18 cellular contexts compared by ENCODE assay signal in the genomic region with DNA sequence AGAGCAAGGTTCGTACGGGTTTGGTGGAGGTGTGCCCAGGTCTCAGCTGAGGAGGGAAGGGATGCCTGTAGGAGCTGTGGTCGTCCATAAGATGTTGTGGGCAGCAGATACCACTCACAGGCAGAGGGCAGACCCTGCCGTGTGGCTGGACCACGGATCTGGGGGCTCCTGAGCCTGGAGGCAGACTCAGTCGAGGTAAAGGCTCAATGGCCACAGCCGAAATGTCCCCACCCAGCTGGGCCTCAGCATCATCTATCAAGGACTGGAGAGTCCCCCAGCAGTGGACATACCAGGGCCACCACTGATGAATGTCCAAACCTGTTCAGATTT.
DNase-seq lines count a peak whose midpoint lies in the region; ATAC-seq, FAIRE-seq and TF ChIP-seq lines count a peak whose summit lies in the region.
"Had no signal": no experiment of that assay in that cellular context is flagged by ENCODE, and none has a peak within 500 bp of the region (broad histone marks: within the 10 kb centered on the region; RNA-seq: fewer than 3 reads in every experiment).

No MANE protein-coding gene starts in this region.

- H2BK20ac ChIP-seq in H1 (ENCODE audit: low read length), result peak overlapping the region; percentile 83; the same call in 1 of the 2 replicates

- TF ChIP-seq RAD21 in H1 (IDR thresholded peaks at IDR 0.05 in 1 of 2, conservative IDR thresholded peaks at IDR 0.05 in 1 of 2; ENCODE audit: low read depth in 2 of 2, low read length in 2 of 2), result no peak

- H3K9me3 Mint-ChIP-seq in mesothelial cell of epicardium, result peaks cover 8% of the 10 kb centered on the region
- H3K9me3 Mint-ChIP-seq in activated T-helper 17 cell treated with anti-CD3 and anti-CD28 coated beads, Interleukin-2, amount 50 U/mL, for 72 hours, result no peaks in the 10 kb centered on the region

- no peak overlapping the region for H3K23ac ChIP-seq in H1 (ENCODE audit: insufficient read length)

- ATAC-seq in Right ventricle myocardium superior (ENCODE audit: poor library complexity), result peak; percentile 15
- ATAC-seq in left cardiac atrium, result no peak
- ATAC-seq in sciatic nerve, result no peak
- no peak for ATAC-seq in HG03439 (IDR thresholded peaks at IDR 0.05; ENCODE audit: unreplicated experiment)
- ATAC-seq in activated T-helper 17 cell treated with anti-CD3 and anti-CD28 coated beads, Interleukin-2, amount 50 U/mL, for 72 hours (replicated peaks), result no peak

- no peaks in the 10 kb centered on the region for H3K23me2 ChIP-seq in H1 (ENCODE audit: low read depth, low read length)

- H3K4me1 ChIP-seq in H1 (replicated peaks in 1 of 4; ENCODE audit: control insufficient read depth in 3 of 4, insufficient read depth in 4 of 4, low read length in 3 of 4), result peaks cover 4 to 9% (median 6%) of the 10 kb centered on the region in 4 experiments; a peak in 6 of 7 replicates
- peaks cover 0 to 8% (median 0%) of the 10 kb centered on the region in 4 donors for H3K4me1 ChIP-seq in tibial nerve
- H3K4me1 ChIP-seq: BLaER1 treated with 17β-estradiol and CSF1 and Interleukin-3, amounts not matched to agents 10 nM and 100 nM had no signal

- H3K18ac ChIP-seq in H1 (ENCODE audit: extremely low read depth, low read length), result 0 out of 2 replicates have a peak overlapping the region, but pooled peaks have one; percentile 4

- no peak overlapping the region for H4K8ac ChIP-seq in H1 (ENCODE audit: extremely low read depth, insufficient read depth, low read length)

- no peak overlapping the region for H4K91ac ChIP-seq in H1 (replicated peaks; ENCODE audit: insufficient read length, low read length)

- peak overlapping the region; percentile 37 for H3K4me3 Mint-ChIP-seq in mesothelial cell of epicardium
- H3K4me3 Mint-ChIP-seq in activated T-helper 17 cell treated with anti-CD3 and anti-CD28 coated beads, Interleukin-2, amount 50 U/mL, for 72 hours, result no peak overlapping the region
- H3K4me3 Mint-ChIP-seq: activated naive CD4-positive, alpha-beta T cell treated with anti-CD3 and anti-CD28 coated beads, Interleukin-2, amount 10 ng/mL, durations not matched to agents 7 days and 5 days; T-helper 2 cell treated with Interferon-gamma antibody and Interleukin-4, amounts not matched to agents 5 μg/mL and 100 μg/mL, for 36 hours had no signal

- TF ChIP-seq EP300 in H1 (IDR thresholded peaks at IDR 0.05; ENCODE audit: borderline replicate concordance in 1 of 2, low read depth in 2 of 2, low read length in 2 of 2), result no peak
- TF ChIP-seq EP300 in tibial nerve (IDR thresholded peaks at IDR 0.05), result no peak

- H2AFZ ChIP-seq in H1 (ENCODE audit: low read length), result no peak overlapping the region

- no peak overlapping the region for H2BK15ac ChIP-seq in H1 (ENCODE audit: low read length)

- peaks cover 4% of the 10 kb centered on the region for H3K79me1 ChIP-seq in H1 (ENCODE audit: low read depth, low read length)

- no peak overlapping the region for H3K4me3 ChIP-seq in H1 (ENCODE audit: extremely low read depth in 1 of 4, insufficient read depth in 2 of 4, low read depth in 3 of 4, low read length in 4 of 4)
- peak overlapping the region in 2 of 4 donors; percentile 1 to 23 for H3K4me3 ChIP-seq in tibial nerve
- H3K4me3 ChIP-seq: BLaER1 treated with 17β-estradiol and CSF1 and Interleukin-3, amounts not matched to agents 10 nM and 100 nM had no signal

- peak overlapping the region; percentile 97 for H3K27ac Mint-ChIP-seq in mesothelial cell of epicardium
- no peak overlapping the region for H3K27ac Mint-ChIP-seq in activated T-helper 17 cell treated with anti-CD3 and anti-CD28 coated beads, Interleukin-2, amount 50 U/mL, for 72 hours
- H3K27ac Mint-ChIP-seq: activated naive CD4-positive, alpha-beta T cell treated with anti-CD3 and anti-CD28 coated beads, Interleukin-2, amount 10 ng/mL, durations not matched to agents 7 days and 5 days; T-helper 2 cell treated with Interferon-gamma antibody and Interleukin-4, amounts not matched to agents 5 μg/mL and 100 μg/mL, for 36 hours had no signal

- H2BK5ac ChIP-seq in H1 (ENCODE audit: low read depth, low read length), result 0 out of 2 replicates have a peak overlapping the region, but pooled peaks have one; percentile 6

- H3K9ac ChIP-seq in H1 (replicated peaks in 1 of 4; ENCODE audit: extremely low read depth in 1 of 4, low read depth in 3 of 4, low read length in 3 of 4), result no peak overlapping the region; a peak in 1 of 7 replicates
- H3K9ac ChIP-seq: BLaER1 treated with 17β-estradiol and CSF1 and Interleukin-3, amounts not matched to agents 10 nM and 100 nM had no signal

- H3K14ac ChIP-seq in H1 (ENCODE audit: insufficient read length), result no peak overlapping the region

- no peak overlapping the region for H3K4me2 ChIP-seq in H1 (ENCODE audit: insufficient read depth in 1 of 2, low read depth in 2 of 2, low read length in 2 of 2)
- H3K4me2 ChIP-seq: BLaER1 treated with 17β-estradiol and CSF1 and Interleukin-3, amounts not matched to agents 10 nM and 100 nM had no signal

- TF ChIP-seq CTCF in H1 (IDR thresholded peaks at IDR 0.05; ENCODE audit: control extremely low read depth in 1 of 3, insufficient read depth in 1 of 3, low read depth in 1 of 3, low read length in 3 of 3) (no peak), mesothelial cell of epicardium (IDR thresholded peaks at IDR 0.05; ENCODE audit: unreplicated experiment) (no peak), tibial nerve (IDR thresholded peaks at IDR 0.05) (no peak)

- TF ChIP-seq POLR2A in H1 (IDR thresholded peaks at IDR 0.05; ENCODE audit: control extremely low read depth in 1 of 2, low read depth in 2 of 2, low read length in 2 of 2), result no peak
- TF ChIP-seq POLR2A in tibial nerve (IDR thresholded peaks at IDR 0.05), result no peak

- H3K27me3 Mint-ChIP-seq in mesothelial cell of epicardium (ENCODE audit: low read depth), result no peaks in the 10 kb centered on the region
- no peaks in the 10 kb centered on the region for H3K27me3 Mint-ChIP-seq in activated T-helper 17 cell treated with anti-CD3 and anti-CD28 coated beads, Interleukin-2, amount 50 U/mL, for 72 hours
- H3K27me3 Mint-ChIP-seq: activated naive CD4-positive, alpha-beta T cell treated with anti-CD3 and anti-CD28 coated beads, Interleukin-2, amount 10 ng/mL, durations not matched to agents 7 days and 5 days had no signal

- H2BK12ac ChIP-seq in H1 (ENCODE audit: low read depth, low read length), result 0 out of 2 replicates have a peak overlapping the region, but pooled peaks have one; percentile 28

- H2BK120ac ChIP-seq in H1 (replicated peaks; ENCODE audit: low read depth, low read length), result no peak overlapping the region

- no peak overlapping the region for H2AK5ac ChIP-seq in H1 (ENCODE audit: low read depth, low read length)

- H4K20me1 ChIP-seq in H1 (replicated peaks in 1 of 2; ENCODE audit: control insufficient read depth in 1 of 2, insufficient read depth in 2 of 2, low read length in 2 of 2), result no peaks in the 10 kb centered on the region

- H3K36me3 Mint-ChIP-seq in mesothelial cell of epicardium, result peaks cover 20% of the 10 kb centered on the region
- H3K36me3 Mint-ChIP-seq in activated T-helper 17 cell treated with anti-CD3 and anti-CD28 coated beads, Interleukin-2, amount 50 U/mL, for 72 hours (ENCODE audit: low read depth), result peaks cover 40% of the 10 kb centered on the region

- no peak overlapping the region for H3K56ac ChIP-seq in H1 (replicated peaks; ENCODE audit: insufficient read length, low read depth, low read length)

- 98% methylated on average over 7 of the region's 7 CpGs; no CpG with 5 or more reads in 1 of the 2 experiments for WGBS in H1 (ENCODE audit: extremely low coverage in 1 of 2, insufficient coverage in 1 of 2, insufficient read length in 1 of 2, insufficient replicate concordance in 2 of 2, low coverage in 1 of 2, low lambda C conversion rate in 2 of 2, missing lambda C conversion rate in 1 of 2), 2 experiments
- 77 to 87% methylated on average over 7 of the region's 7 CpGs for WGBS in tibial nerve, 2 donors

- no peaks in the 10 kb centered on the region for H3K27me3 ChIP-seq in H1 (replicated peaks in 1 of 4; ENCODE audit: control insufficient read depth in 3 of 4, extremely low read depth in 1 of 4, insufficient read depth in 3 of 4, low read length in 3 of 4)
- H3K27me3 ChIP-seq in tibial nerve, result no peaks in the 10 kb centered on the region
- H3K27me3 ChIP-seq: BLaER1 treated with 17β-estradiol and CSF1 and Interleukin-3, amounts not matched to agents 10 nM and 100 nM had no signal

- peaks cover 0 to 6% of the 10 kb centered on the region in 2 experiments; a peak in 1 of 4 replicates for H3K79me2 ChIP-seq in H1 (ENCODE audit: control insufficient read depth in 1 of 2, insufficient read depth in 2 of 2, low read length in 2 of 2)

- no peak for FAIRE-seq in H1 (lab: Jason Lieb, UNC)
- FAIRE-seq: endothelial cell of umbilical vein, kidney had no signal

- H3K27ac ChIP-seq in H1 (ENCODE audit: low read depth, low read length), result no peak overlapping the region
- peak overlapping the region in 3 of 4 donors; percentile 8 to 57 (median 9) for H3K27ac ChIP-seq in tibial nerve
- H3K27ac ChIP-seq: 22Rv1; BLaER1 treated with 17β-estradiol and CSF1 and Interleukin-3, amounts not matched to agents 10 nM and 100 nM had no signal

- H3K36me3 ChIP-seq in H1 (ENCODE audit: control insufficient read depth in 2 of 4, insufficient read depth in 4 of 4, low read length in 3 of 4), result peaks cover 0 to 11% (median 5%) of the 10 kb centered on the region in 4 experiments; a peak in 5 of 8 replicates
- H3K36me3 ChIP-seq in tibial nerve, result peaks cover 0 to 21% (median 4%) of the 10 kb centered on the region in 3 donors

- H4K5ac ChIP-seq in H1 (ENCODE audit: insufficient read length, low read depth, low read length), result no peak overlapping the region

- H3K9me3 ChIP-seq in H1 (ENCODE audit: insufficient read depth in 2 of 2, low read depth in 1 of 2, low read length in 1 of 2) (peaks cover 7% of the 10 kb centered on the region in 2 experiments), tibial nerve (peaks cover 0 to 6% (median 1%) of the 10 kb centered on the region in 4 donors)

- CTCF ChIA-PET in H1 (lab: Charles Lee; ENCODE audit: partially characterized antibody), result no interaction called here

- DNase-seq in Right ventricle myocardium superior (no peak), left cardiac atrium (no peak), H1 (ENCODE audit: low read depth in 1 of 2, low spot score in 2 of 2) (no peak), mesothelial cell of epicardium (ENCODE audit: low spot score in 2 of 2, unreplicated experiment in 2 of 2) (no peak), tibial nerve (ENCODE audit: low spot score in 2 of 2) (no peak), sciatic nerve (ENCODE audit: low spot score) (no peak)
- DNase-seq: activated CD8-positive, alpha-beta memory T cell treated with anti-CD3 and anti-CD28 coated beads, Interleukin-2, amount 50 U/mL, for 48 hours; activated naive CD4-positive, alpha-beta T cell treated with anti-CD3 and anti-CD28 coated beads, Interleukin-2, amount 10 ng/mL, durations not matched to agents 7 days and 5 days; kidney; NCI-H1694; SIG-M5; stimulated activated CD4-positive, alpha-beta T cell treated with anti-CD3 and anti-CD28 coated beads, Interleukin-1b, Interleukin-23, amount 100 ng/mL, for 48 hours had no signal

- intact Hi-C loops in Right ventricle myocardium superior (cut with DNase I) (no loop called here), left cardiac atrium (cut with DNase I) (no loop called here), sciatic nerve (cut with DNase I) (no loop called here)

- peaks cover 32% of the 10 kb centered on the region for H3K4me1 Mint-ChIP-seq in mesothelial cell of epicardium
- no peaks in the 10 kb centered on the region for H3K4me1 Mint-ChIP-seq in activated T-helper 17 cell treated with anti-CD3 and anti-CD28 coated beads, Interleukin-2, amount 50 U/mL, for 72 hours
- H3K4me1 Mint-ChIP-seq: activated naive CD4-positive, alpha-beta T cell treated with anti-CD3 and anti-CD28 coated beads, Interleukin-2, amount 10 ng/mL, durations not matched to agents 7 days and 5 days had no signal

- H3K4ac ChIP-seq in H1 (replicated peaks; ENCODE audit: insufficient read length, low read depth, low read length), result peak overlapping the region; percentile 15

- POLR2A ChIA-PET in H1 (lab: Charles Lee; ENCODE audit: partially characterized antibody), result no interaction called here
